ENCODE assay signal across 2 cellular contexts in the genomic region with DNA sequence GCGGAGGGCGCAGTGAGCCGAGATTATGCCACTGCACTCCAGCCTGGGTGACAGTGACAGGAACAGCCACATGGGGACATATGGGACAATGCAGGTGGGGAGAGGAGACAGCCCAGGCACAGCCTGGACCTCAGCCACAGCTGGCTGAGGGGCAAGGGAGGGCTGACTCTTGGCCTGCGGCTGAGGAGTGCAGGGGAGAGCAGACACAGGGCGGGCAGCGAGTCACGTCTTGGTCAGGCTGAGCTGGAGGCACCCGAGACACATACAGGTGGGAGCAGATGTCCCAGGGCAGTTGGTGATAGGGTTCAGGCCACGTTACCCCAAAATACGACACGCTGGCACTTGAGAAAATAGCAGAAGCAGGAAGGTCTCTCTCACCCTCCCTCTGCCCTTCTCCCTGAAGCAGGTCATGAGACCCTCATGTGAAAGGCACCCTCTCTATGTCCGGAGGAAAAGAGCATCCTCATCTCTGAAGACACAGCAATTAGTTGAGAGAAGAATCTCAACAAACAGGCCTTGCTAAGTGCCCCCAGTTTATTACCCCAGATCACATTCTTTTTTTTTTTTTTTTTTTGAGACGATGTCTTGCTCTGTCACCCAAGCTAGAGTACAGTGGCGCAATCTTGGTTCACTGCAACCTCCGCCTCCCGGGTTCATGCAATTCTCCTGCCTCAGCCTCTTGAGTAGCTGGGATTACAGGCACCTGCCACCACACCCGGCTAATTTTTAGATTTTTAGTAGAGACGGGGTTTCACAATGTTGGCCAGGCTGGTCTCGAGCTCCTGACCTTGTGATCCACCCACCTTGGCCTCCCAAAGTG.
TF ChIP-seq lines count a peak whose summit lies in the region.

No MANE protein-coding gene starts in this region.

TF ChIP-seq in GM12878, 131 proteins besides CTCF, POLR2A, EP300 and RAD21:
- TF ChIP-seq, protein P1, sequence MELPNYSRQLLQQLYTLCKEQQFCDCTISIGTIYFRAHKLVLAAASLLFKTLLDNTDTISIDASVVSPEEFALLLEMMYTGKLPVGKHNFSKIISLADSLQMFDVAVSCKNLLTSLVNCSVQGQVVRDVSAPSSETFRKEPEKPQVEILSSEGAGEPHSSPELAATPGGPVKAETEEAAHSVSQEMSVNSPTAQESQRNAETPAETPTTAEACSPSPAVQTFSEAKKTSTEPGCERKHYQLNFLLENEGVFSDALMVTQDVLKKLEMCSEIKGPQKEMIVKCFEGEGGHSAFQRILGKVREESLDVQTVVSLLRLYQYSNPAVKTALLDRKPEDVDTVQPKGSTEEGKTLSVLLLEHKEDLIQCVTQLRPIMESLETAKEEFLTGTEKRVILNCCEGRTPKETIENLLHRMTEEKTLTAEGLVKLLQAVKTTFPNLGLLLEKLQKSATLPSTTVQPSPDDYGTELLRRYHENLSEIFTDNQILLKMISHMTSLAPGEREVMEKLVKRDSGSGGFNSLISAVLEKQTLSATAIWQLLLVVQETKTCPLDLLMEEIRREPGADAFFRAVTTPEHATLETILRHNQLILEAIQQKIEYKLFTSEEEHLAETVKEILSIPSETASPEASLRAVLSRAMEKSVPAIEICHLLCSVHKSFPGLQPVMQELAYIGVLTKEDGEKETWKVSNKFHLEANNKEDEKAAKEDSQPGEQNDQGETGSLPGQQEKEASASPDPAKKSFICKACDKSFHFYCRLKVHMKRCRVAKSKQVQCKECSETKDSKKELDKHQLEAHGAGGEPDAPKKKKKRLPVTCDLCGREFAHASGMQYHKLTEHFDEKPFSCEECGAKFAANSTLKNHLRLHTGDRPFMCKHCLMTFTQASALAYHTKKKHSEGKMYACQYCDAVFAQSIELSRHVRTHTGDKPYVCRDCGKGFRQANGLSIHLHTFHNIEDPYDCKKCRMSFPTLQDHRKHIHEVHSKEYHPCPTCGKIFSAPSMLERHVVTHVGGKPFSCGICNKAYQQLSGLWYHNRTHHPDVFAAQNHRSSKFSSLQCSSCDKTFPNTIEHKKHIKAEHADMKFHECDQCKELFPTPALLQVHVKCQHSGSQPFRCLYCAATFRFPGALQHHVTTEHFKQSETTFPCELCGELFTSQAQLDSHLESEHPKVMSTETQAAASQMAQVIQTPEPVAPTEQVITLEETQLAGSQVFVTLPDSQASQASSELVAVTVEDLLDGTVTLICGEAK (IDR thresholded peaks at IDR 0.05; ENCODE audit: borderline replicate concordance): no peak
- TF ChIP-seq, protein P2, sequence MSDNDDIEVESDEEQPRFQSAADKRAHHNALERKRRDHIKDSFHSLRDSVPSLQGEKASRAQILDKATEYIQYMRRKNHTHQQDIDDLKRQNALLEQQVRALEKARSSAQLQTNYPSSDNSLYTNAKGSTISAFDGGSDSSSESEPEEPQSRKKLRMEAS (IDR thresholded peaks at IDR 0.05; ENCODE audit: low read depth, low read length): no peak
- TF ChIP-seq SMAD1 (IDR thresholded peaks at IDR 0.05; ENCODE audit: low read depth, partially characterized antibody) (no peak), WRNIP1 (IDR thresholded peaks at IDR 0.05; ENCODE audit: borderline replicate concordance, low read depth, low read length) (no peak), CHD1 (IDR thresholded peaks at IDR 0.05; ENCODE audit: low read depth, low read length) (no peak), POLR2AphosphoS5 (IDR thresholded peaks at IDR 0.05; ENCODE audit: low read length) (no peak)
- TF ChIP-seq, protein P3, sequence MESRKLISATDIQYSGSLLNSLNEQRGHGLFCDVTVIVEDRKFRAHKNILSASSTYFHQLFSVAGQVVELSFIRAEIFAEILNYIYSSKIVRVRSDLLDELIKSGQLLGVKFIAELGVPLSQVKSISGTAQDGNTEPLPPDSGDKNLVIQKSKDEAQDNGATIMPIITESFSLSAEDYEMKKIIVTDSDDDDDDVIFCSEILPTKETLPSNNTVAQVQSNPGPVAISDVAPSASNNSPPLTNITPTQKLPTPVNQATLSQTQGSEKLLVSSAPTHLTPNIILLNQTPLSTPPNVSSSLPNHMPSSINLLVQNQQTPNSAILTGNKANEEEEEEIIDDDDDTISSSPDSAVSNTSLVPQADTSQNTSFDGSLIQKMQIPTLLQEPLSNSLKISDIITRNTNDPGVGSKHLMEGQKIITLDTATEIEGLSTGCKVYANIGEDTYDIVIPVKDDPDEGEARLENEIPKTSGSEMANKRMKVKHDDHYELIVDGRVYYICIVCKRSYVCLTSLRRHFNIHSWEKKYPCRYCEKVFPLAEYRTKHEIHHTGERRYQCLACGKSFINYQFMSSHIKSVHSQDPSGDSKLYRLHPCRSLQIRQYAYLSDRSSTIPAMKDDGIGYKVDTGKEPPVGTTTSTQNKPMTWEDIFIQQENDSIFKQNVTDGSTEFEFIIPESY (IDR thresholded peaks at IDR 0.05): no peak

TF ChIP-seq in GM12891, 5 proteins besides CTCF, POLR2A, EP300 and RAD21:
- no peak for TF ChIP-seq POLR2AphosphoS5 (IDR thresholded peaks at IDR 0.05; ENCODE audit: low read depth, low read length)
- no peak for TF ChIP-seq SPI1 (IDR thresholded peaks at IDR 0.05; ENCODE audit: low read depth, low read length)
- no peak for TF ChIP-seq POU2F2 (IDR thresholded peaks at IDR 0.05; ENCODE audit: low read depth, low read length)
- TF ChIP-seq PAX5 (IDR thresholded peaks at IDR 0.05; ENCODE audit: insufficient read depth, low read length, severe bottlenecking): no peak
- TF ChIP-seq TAF1 (IDR thresholded peaks at IDR 0.05; ENCODE audit: low read depth, low read length): no peak
